8 cellular contexts compared by ENCODE assay signal in the genomic region with DNA sequence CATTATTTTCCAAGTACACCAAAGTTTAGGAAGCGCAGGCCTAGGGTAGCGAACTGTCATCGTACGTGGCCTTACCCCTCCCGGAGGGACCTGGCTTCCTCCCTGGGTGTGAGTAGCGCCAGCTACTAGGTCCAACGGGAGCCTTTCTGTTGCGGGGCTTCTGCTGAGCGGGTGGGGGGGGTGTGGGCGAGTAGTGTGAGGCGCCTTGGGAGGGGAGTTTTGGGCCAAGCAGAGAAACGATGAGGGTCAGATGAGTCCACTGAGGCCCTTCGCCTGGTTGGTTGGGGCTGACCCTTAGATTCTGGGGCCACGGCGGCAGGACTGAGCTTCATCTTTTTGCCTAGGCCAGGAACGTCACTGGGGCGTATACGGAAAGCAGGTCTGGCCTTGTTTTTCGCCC. TPM values are rescaled to one million over a fixed set of nuclear protein-coding genes. Genes with fewer than 3 reads are reported as not detected.
A peak's percentile ranks its signal among the peaks of the same experiment; 100 is the strongest.
DNase-seq lines count a peak whose midpoint lies in the region; ATAC-seq and TF ChIP-seq lines count a peak whose summit lies in the region.

No MANE protein-coding gene starts in this region.

- TF ChIP-seq CTCF in adrenal gland (IDR thresholded peaks at IDR 0.05), result no peak
- no peak for TF ChIP-seq CTCF in left lung (IDR thresholded peaks at IDR 0.05)
- TF ChIP-seq CTCF in testis (IDR thresholded peaks at IDR 0.05), result no peak
- TF ChIP-seq CTCF in GM10248 (IDR thresholded peaks at IDR 0.05; ENCODE audit: control extremely low read depth, extremely low read depth, low read depth, missing control alignments), result no peak

- peak overlapping the region; percentile 95 for H3K4me3 Mint-ChIP-seq in activated CD4-positive, alpha-beta T cell treated with anti-CD3 and anti-CD28 coated beads, Interleukin-2, amount 10 ng/mL, durations not matched to agents 24 days and 14 days

- whole genome bisulfite sequencing in adrenal gland, 4 donors, result 13 to 15% (median 14%) methylated on average over 11 to 19 of the region's 19 CpGs
- 6 to 9% methylated on average over 7 to 18 of the region's 19 CpGs for WGBS in testis, 2 donors

- DNase-seq in activated CD4-positive, alpha-beta T cell treated with anti-CD3 and anti-CD28 coated beads, Interleukin-2, amount 10 ng/mL, durations not matched to agents 24 days and 14 days, result no peak
- no peak for DNase-seq in activated CD4-positive, alpha-beta T cell treated with anti-CD3 and anti-CD28 coated beads for 4 hours
- DNase-seq in adrenal gland (peak in 3 of 7 donors; percentile 48 to 70 (median 55)), left lung (no peak), testis (peak; percentile 53), GM10248 (ENCODE audit: extremely low spot score) (no peak), SIG-M5 treated with dmso at 0.1 percent for 504 hours (lab: John Stamatoyannopoulos, UW; ENCODE audit: unreplicated experiment) (no peak)

- H3K36me3 ChIP-seq in adrenal gland (replicated peaks in 1 of 2), result peaks cover 0 to 8% of the 10 kb centered on the region in 2 donors
- H3K36me3 ChIP-seq in left lung, result peaks cover 0 to 4% of the 10 kb centered on the region in 2 donors
- no peaks in the 10 kb centered on the region for H3K36me3 ChIP-seq in testis (ENCODE audit: low read depth, missing control alignments)

- intact Hi-C loops in activated CD4-positive, alpha-beta T cell treated with anti-CD3 and anti-CD28 coated beads, Interleukin-2, amount 10 ng/mL, durations not matched to agents 24 days and 14 days (cut with micrococcal nuclease), result no loop called here
- intact Hi-C loops in adrenal gland (cut with DNase I), result no loop called here
- intact Hi-C loops in left lung (cut with DNase I), result no loop called here
- intact Hi-C loops in testis (cut with DNase I; ENCODE audit: low total_unique reads), result no loop called here

- CTCF ChIA-PET in GM10248 (lab: Yijun Ruan, JAX), result interaction anchor here (0.7 to 5.9 kb wide), 2 partner anchors 21 to 145 kb away, joined by 3 to 36 read pairs; no protein-coding TSS in a partner anchor

- peak overlapping the region; percentile 92 for H3K27ac Mint-ChIP-seq in activated CD4-positive, alpha-beta T cell treated with anti-CD3 and anti-CD28 coated beads, Interleukin-2, amount 10 ng/mL, durations not matched to agents 24 days and 14 days

- peaks cover 12% of the 10 kb centered on the region for H3K4me1 Mint-ChIP-seq in activated CD4-positive, alpha-beta T cell treated with anti-CD3 and anti-CD28 coated beads, Interleukin-2, amount 10 ng/mL, durations not matched to agents 24 days and 14 days

- POLR2A ChIA-PET in GM10248 (lab: Yijun Ruan, JAX), result interaction anchor here (0.6 to 1.9 kb wide), 4 partner anchors 21 to 1856 kb away, joined by 4 to 8 read pairs (median 6); a partner anchor contains a TSS

- H3K4me1 ChIP-seq in adrenal gland (replicated peaks in 1 of 2), result peaks cover 17 to 31% of the 10 kb centered on the region in 2 donors
- peaks cover 0 to 24% of the 10 kb centered on the region in 2 donors for H3K4me1 ChIP-seq in left lung
- peaks cover 30% of the 10 kb centered on the region for H3K4me1 ChIP-seq in testis

- H3K4me3 ChIP-seq in adrenal gland, result peak overlapping the region; percentile 18 to 74 (median 64)
- H3K4me3 ChIP-seq in left lung, result peak overlapping the region; percentile 80 to 81
- peak overlapping the region; percentile 74 to 96 for H3K4me3 ChIP-seq in testis

- no peak for TF ChIP-seq POLR2A in adrenal gland (IDR thresholded peaks at IDR 0.05)
- no peak for TF ChIP-seq POLR2A in testis (IDR thresholded peaks at IDR 0.05)

- H3K27me3 Mint-ChIP-seq in activated CD4-positive, alpha-beta T cell treated with anti-CD3 and anti-CD28 coated beads, Interleukin-2, amount 10 ng/mL, durations not matched to agents 24 days and 14 days, result peaks cover 3% of the 10 kb centered on the region

- H3K9me3 ChIP-seq in adrenal gland (replicated peaks in 1 of 3) (no peaks in the 10 kb centered on the region), left lung (no peaks in the 10 kb centered on the region), testis (no peaks in the 10 kb centered on the region)

- ATAC-seq in left lung, result no peak
- no peak for ATAC-seq in GM19023 (IDR thresholded peaks at IDR 0.05; ENCODE audit: unreplicated experiment)

- no peaks in the 10 kb centered on the region for H3K36me3 Mint-ChIP-seq in activated CD4-positive, alpha-beta T cell treated with anti-CD3 and anti-CD28 coated beads, Interleukin-2, amount 10 ng/mL, durations not matched to agents 24 days and 14 days (ENCODE audit: low read depth)

- peak overlapping the region; percentile 69 to 99 (median 97) for H3K27ac ChIP-seq in adrenal gland
- peak overlapping the region; percentile 92 to 97 for H3K27ac ChIP-seq in left lung
- H3K27ac ChIP-seq in testis, result peak overlapping the region; percentile 98

- H3K27me3 ChIP-seq in adrenal gland, result no peaks in the 10 kb centered on the region
- H3K27me3 ChIP-seq in left lung, result no peaks in the 10 kb centered on the region
- no peaks in the 10 kb centered on the region for H3K27me3 ChIP-seq in testis

- H3K9me3 Mint-ChIP-seq in activated CD4-positive, alpha-beta T cell treated with anti-CD3 and anti-CD28 coated beads, Interleukin-2, amount 10 ng/mL, durations not matched to agents 24 days and 14 days, result no peaks in the 10 kb centered on the region

RNA-seq across cellular contexts. Expression of a gene that starts 0.9 kb away (rescaled TPM):
- total RNA-seq in activated CD4-positive, alpha-beta T cell treated with anti-CD3 and anti-CD28 coated beads, Interleukin-2, amount 10 ng/mL, durations not matched to agents 24 days and 14 days, result 2.0 and 2.1 TPM in 2 replicates
- total RNA-seq in adrenal gland, result 10 to 100 TPM; 17.0 to 33.9 (median 23.9) TPM
- polyA plus RNA-seq in adrenal gland, result 10 to 100 TPM; 11.8 to 17.5 (median 15.2) TPM
- 10 to 100 TPM; 10.2 to 17.3 TPM for total RNA-seq in left lung
- 10 to 100 TPM; 32.8 to 40.9 TPM for total RNA-seq in testis
- polyA plus RNA-seq in testis (ENCODE audit: insufficient read depth, low read depth, low replicate concordance), result 25.6 TPM
